In genomic region chr12:7275482-7275881, GRCh38 we compare ENCODE assay signal across 5 cellular contexts. TPM values are rescaled to one million over a fixed set of nuclear protein-coding genes. Genes with fewer than 3 reads are reported as not detected.
"Had no signal": no experiment of that assay in that cellular context is flagged by ENCODE, and none has a peak within 500 bp of the region (broad histone marks: within the 10 kb centered on the region; RNA-seq: fewer than 3 reads in every experiment).

No MANE protein-coding gene starts in this region.

RNA-seq across cellular contexts. Expression of gene ACSM4, which starts 28.4 kb away (rescaled TPM):
- total RNA-seq: HepG2, HT-29, HT1080, IMR-90 had no signal
- polyA plus RNA-seq: HepG2, IgD-negative memory B cell, IMR-90 had no signal
